18 cellular contexts compared by ENCODE assay signal in genomic region chr7:17725761-17726160, GRCh38.
DNase-seq lines count a peak whose midpoint lies in the region; ATAC-seq and TF ChIP-seq lines count a peak whose summit lies in the region.
"Had no signal": no experiment of that assay in that cellular context is flagged by ENCODE, and none has a peak within 500 bp of the region (broad histone marks: within the 10 kb centered on the region; RNA-seq: fewer than 3 reads in every experiment).

No MANE protein-coding gene starts in this region.

- no peak overlapping the region for H3K4me3 Mint-ChIP-seq in HFFc6
- H3K4me3 Mint-ChIP-seq in activated naive CD8-positive, alpha-beta T cell treated with anti-CD3 and anti-CD28 coated beads for 36 hours = no peak overlapping the region

- H3K9me3 Mint-ChIP-seq in HFFc6 = no peaks in the 10 kb centered on the region
- H3K9me3 Mint-ChIP-seq in activated naive CD8-positive, alpha-beta T cell treated with anti-CD3 and anti-CD28 coated beads for 36 hours = no peaks in the 10 kb centered on the region

- TF ChIP-seq CTCF in fibroblast of villous mesenchyme (IDR thresholded peaks at IDR 0.05; ENCODE audit: insufficient read depth, low read depth, low read length) (no peak), HFFc6 (IDR thresholded peaks at IDR 0.05) (no peak)

- no peak overlapping the region for H3K27ac Mint-ChIP-seq in HFFc6
- no peak overlapping the region for H3K27ac Mint-ChIP-seq in activated naive CD8-positive, alpha-beta T cell treated with anti-CD3 and anti-CD28 coated beads for 36 hours

- no peaks in the 10 kb centered on the region for H3K36me3 Mint-ChIP-seq in HFFc6 (ENCODE audit: low read depth)
- H3K36me3 Mint-ChIP-seq in activated naive CD8-positive, alpha-beta T cell treated with anti-CD3 and anti-CD28 coated beads for 36 hours = no peaks in the 10 kb centered on the region

- H3K27me3 Mint-ChIP-seq in HFFc6 (ENCODE audit: insufficient read depth) = peaks cover 18% of the 10 kb centered on the region
- no peaks in the 10 kb centered on the region for H3K27me3 Mint-ChIP-seq in activated naive CD8-positive, alpha-beta T cell treated with anti-CD3 and anti-CD28 coated beads for 36 hours

- H3K4me1 Mint-ChIP-seq in HFFc6 (ENCODE audit: low read depth) = no peaks in the 10 kb centered on the region
- no peaks in the 10 kb centered on the region for H3K4me1 Mint-ChIP-seq in activated naive CD8-positive, alpha-beta T cell treated with anti-CD3 and anti-CD28 coated beads for 36 hours

- ATAC-seq in HG02759 (IDR thresholded peaks at IDR 0.05; ENCODE audit: unreplicated experiment) = no peak
- ATAC-seq: GM12878, PC-3 had no signal

- no peak overlapping the region for H3K4me3 ChIP-seq in fibroblast of villous mesenchyme (ENCODE audit: low read depth, low read length)
- H3K4me3 ChIP-seq: GM12878, SJSA1 had no signal

- peak; percentile 3 to 27 for DNase-seq in NOMO-1 (lab: John Stamatoyannopoulos, UW; ENCODE audit: unreplicated experiment in 2 of 2)
- no peak for DNase-seq in NOMO-1 treated with DMSO at 0.1 percent for 48 hours (lab: John Stamatoyannopoulos, UW; ENCODE audit: unreplicated experiment)
- peak; percentile 60 for DNase-seq in fibroblast of villous mesenchyme (ENCODE audit: low read depth)
- DNase-seq in renal cortical epithelial cell (ENCODE audit: low read depth) = peak; percentile 9
- DNase-seq in HFFc6 = no peak
- no peak for DNase-seq in activated naive CD8-positive, alpha-beta T cell treated with anti-CD3 and anti-CD28 coated beads for 36 hours
- no peak for DNase-seq in stimulated activated CD4-positive, alpha-beta T cell treated with anti-CD3 and anti-CD28 coated beads, Interleukin-12 subunit alpha, Interleukin-12 subunit beta, amount 100 ng/mL, for 4 hours
- DNase-seq: COR-L47; DMS153; H7; Karpas-422; NCI-H2227 treated with DMSO at 0.1 percent for 48 hours; NCI-H526; NK-92 treated with Interleukin-12 subunit alpha and Interleukin-12 subunit beta, amount 100 ng/mL, for 24 hours; PC-3 had no signal

Comparison
In these comparisons a context has a peak if more than half of its experiments do, and no peak if none do; other contexts are left out.
1. DNase-seq: peak in NOMO-1 (2 of 2), fibroblast of villous mesenchyme (single experiment) and renal cortical epithelial cell (single experiment); none in NOMO-1 treated with DMSO at 0.1 percent for 48 hours (single experiment), HFFc6 (single experiment), activated naive CD8-positive, alpha-beta T cell treated with anti-CD3 and anti-CD28 coated beads for 36 hours (single experiment) and stimulated activated CD4-positive, alpha-beta T cell treated with anti-CD3 and anti-CD28 coated beads, Interleukin-12 subunit alpha, Interleukin-12 subunit beta, amount 100 ng/mL, for 4 hours (single experiment).